Comparison of ENCODE assay signal across 7 cellular contexts in genomic region chr17:75367838-75368789, GRCh38. TPM values are rescaled to one million over a fixed set of nuclear protein-coding genes. Genes with fewer than 3 reads are reported as not detected.
DNase-seq lines count a peak whose midpoint lies in the region; ATAC-seq and TF ChIP-seq lines count a peak whose summit lies in the region.
"Not testable (repeated sequence)": the region's sequence is repeated elsewhere in the genome, so short reads cannot be mapped to it uniquely, and the experiment has no call there.

No MANE protein-coding gene starts in this region.

- H2AFZ ChIP-seq in SU-DHL-6 (ENCODE audit: low read depth, low read length, severe bottlenecking), result not testable (repeated sequence)

- DNase-seq in Daoy (ENCODE audit: low read depth), result peak; percentile 21
- peak; percentile 63 for DNase-seq in NCI-H2227 (lab: John Stamatoyannopoulos, UW; ENCODE audit: unreplicated experiment)
- DNase-seq in activated CD8-positive, alpha-beta memory T cell treated with anti-CD3 and anti-CD28 coated beads, Interleukin-2, amount 10 ng/mL, durations not matched to agents 7 days and 5 days; ascending aorta (ENCODE audit: low spot score in 2 of 2); natural killer cell treated with Interleukin-12 subunit alpha and Interleukin-12 subunit beta and Interleukin-15 and Interleukin-18, amount 100 ng/mL, for 72 hours (ENCODE audit: low spot score): not testable (repeated sequence)
- peak; percentile 65 for DNase-seq in fibroblast of villous mesenchyme (ENCODE audit: low read depth)

- not testable (repeated sequence) for H3K36me3 ChIP-seq in SU-DHL-6 (ENCODE audit: low read length); ascending aorta

- H3K9me3 Mint-ChIP-seq in activated CD8-positive, alpha-beta memory T cell treated with anti-CD3 and anti-CD28 coated beads, Interleukin-2, amount 10 ng/mL, durations not matched to agents 7 days and 5 days (ENCODE audit: low read depth); natural killer cell treated with Interleukin-12 subunit alpha and Interleukin-12 subunit beta and Interleukin-15 and Interleukin-18, amount 100 ng/mL, for 72 hours: not testable (repeated sequence)

- ATAC-seq in activated CD8-positive, alpha-beta memory T cell treated with anti-CD3 and anti-CD28 coated beads, Interleukin-2, amount 10 ng/mL, durations not matched to agents 7 days and 5 days; natural killer cell treated with Interleukin-12 subunit alpha and Interleukin-12 subunit beta and Interleukin-15 and Interleukin-18, amount 100 ng/mL, for 72 hours: not testable (repeated sequence)

- intact Hi-C loops in ascending aorta (cut with DNase I), result not testable (repeated sequence)

- peaks cover 36% of the 10 kb centered on the region for H4K20me1 ChIP-seq in SU-DHL-6 (ENCODE audit: low read depth, low read length)

- H3K4me1 Mint-ChIP-seq in activated CD8-positive, alpha-beta memory T cell treated with anti-CD3 and anti-CD28 coated beads, Interleukin-2, amount 10 ng/mL, durations not matched to agents 7 days and 5 days, result peaks cover 79% of the 10 kb centered on the region
- H3K4me1 Mint-ChIP-seq in natural killer cell treated with Interleukin-12 subunit alpha and Interleukin-12 subunit beta and Interleukin-15 and Interleukin-18, amount 100 ng/mL, for 72 hours (ENCODE audit: low read depth in 2 of 2), result peaks cover 64 to 71% of the 10 kb centered on the region in 2 donors

- H3K79me2 ChIP-seq in SU-DHL-6 (ENCODE audit: insufficient read depth, low read length), result peaks cover 99% of the 10 kb centered on the region

- not testable (repeated sequence) for H3K9me2 ChIP-seq in SU-DHL-6 (replicated peaks; ENCODE audit: insufficient read depth, low read length)

- H3K4me2 ChIP-seq in SU-DHL-6 (ENCODE audit: low read depth, low read length, poor library complexity, severe bottlenecking), result peak overlapping the region; percentile 51

- not testable (repeated sequence) for TF ChIP-seq CTCF in SU-DHL-6 (IDR thresholded peaks at IDR 0.05; ENCODE audit: insufficient read depth, low read length, poor library complexity, severe bottlenecking); ascending aorta (IDR thresholded peaks at IDR 0.05); fibroblast of villous mesenchyme (IDR thresholded peaks at IDR 0.05; ENCODE audit: insufficient read depth, low read depth, low read length)

- CTCF ChIA-PET in activated CD8-positive, alpha-beta memory T cell treated with anti-CD3 and anti-CD28 coated beads, Interleukin-2, amount 10 ng/mL, durations not matched to agents 7 days and 5 days (lab: Charles Lee), result interaction anchor here (1.3 to 2.5 kb wide), 2 partner anchors 25 to 45 kb away, joined by 4 to 9 read pairs; no protein-coding TSS in a partner anchor

- H3K4me3 ChIP-seq in SU-DHL-6 (ENCODE audit: insufficient read depth, low read length, poor library complexity, severe bottlenecking); ascending aorta; fibroblast of villous mesenchyme (ENCODE audit: low read depth, low read length): not testable (repeated sequence)

- H3K9me3 ChIP-seq in SU-DHL-6 (ENCODE audit: insufficient read depth, low read length); ascending aorta: not testable (repeated sequence)

- peaks cover 3 to 60% of the 10 kb centered on the region in 2 donors for H3K4me1 ChIP-seq in ascending aorta

- H3K4me3 Mint-ChIP-seq in activated CD8-positive, alpha-beta memory T cell treated with anti-CD3 and anti-CD28 coated beads, Interleukin-2, amount 10 ng/mL, durations not matched to agents 7 days and 5 days; natural killer cell treated with Interleukin-12 subunit alpha and Interleukin-12 subunit beta and Interleukin-15 and Interleukin-18, amount 100 ng/mL, for 72 hours: not testable (repeated sequence)

- H3K36me3 Mint-ChIP-seq in activated CD8-positive, alpha-beta memory T cell treated with anti-CD3 and anti-CD28 coated beads, Interleukin-2, amount 10 ng/mL, durations not matched to agents 7 days and 5 days, result peaks cover 11% of the 10 kb centered on the region
- not testable (repeated sequence) for H3K36me3 Mint-ChIP-seq in natural killer cell treated with Interleukin-12 subunit alpha and Interleukin-12 subunit beta and Interleukin-15 and Interleukin-18, amount 100 ng/mL, for 72 hours

- H3K27ac ChIP-seq in SU-DHL-6 (ENCODE audit: low read depth, low read length), result not testable (repeated sequence)
- peak overlapping the region; percentile 32 to 82 for H3K27ac ChIP-seq in ascending aorta

- H3K9ac ChIP-seq in SU-DHL-6 (ENCODE audit: low read length), result not testable (repeated sequence)

- not testable (repeated sequence) for H3K27me3 ChIP-seq in SU-DHL-6 (ENCODE audit: low read length); ascending aorta

- H3F3A ChIP-seq in SU-DHL-6 (ENCODE audit: insufficient read depth), result peaks cover 14% of the 10 kb centered on the region; the same call in 1 of the 2 replicates

- H3K27ac Mint-ChIP-seq in activated CD8-positive, alpha-beta memory T cell treated with anti-CD3 and anti-CD28 coated beads, Interleukin-2, amount 10 ng/mL, durations not matched to agents 7 days and 5 days, result peak overlapping the region; percentile 14
- peak overlapping the region; percentile 27 to 69 for H3K27ac Mint-ChIP-seq in natural killer cell treated with Interleukin-12 subunit alpha and Interleukin-12 subunit beta and Interleukin-15 and Interleukin-18, amount 100 ng/mL, for 72 hours

- not testable (repeated sequence) for H3K27me3 Mint-ChIP-seq in activated CD8-positive, alpha-beta memory T cell treated with anti-CD3 and anti-CD28 coated beads, Interleukin-2, amount 10 ng/mL, durations not matched to agents 7 days and 5 days; natural killer cell treated with Interleukin-12 subunit alpha and Interleukin-12 subunit beta and Interleukin-15 and Interleukin-18, amount 100 ng/mL, for 72 hours

RNA-seq across cellular contexts. Expression of gene GRB2, which starts 37.4 kb away (rescaled TPM):
- 133 and 262 TPM in 2 replicates for total RNA-seq in Daoy (2014; rRNA removed; shearing (Covaris generic))
- total RNA-seq in activated CD8-positive, alpha-beta memory T cell treated with anti-CD3 and anti-CD28 coated beads, Interleukin-2, amount 10 ng/mL, durations not matched to agents 7 days and 5 days, result 100 to 1,000 TPM; 138 to 179 TPM
- total RNA-seq in ascending aorta (65.7 TPM), fibroblast of villous mesenchyme (78.0 and 98.0 TPM in 2 replicates)
- 100 to 1,000 TPM; 198 to 235 TPM for total RNA-seq in natural killer cell treated with Interleukin-12 subunit alpha and Interleukin-12 subunit beta and Interleukin-15 and Interleukin-18, amount 100 ng/mL, for 72 hours
